In the genomic region with DNA sequence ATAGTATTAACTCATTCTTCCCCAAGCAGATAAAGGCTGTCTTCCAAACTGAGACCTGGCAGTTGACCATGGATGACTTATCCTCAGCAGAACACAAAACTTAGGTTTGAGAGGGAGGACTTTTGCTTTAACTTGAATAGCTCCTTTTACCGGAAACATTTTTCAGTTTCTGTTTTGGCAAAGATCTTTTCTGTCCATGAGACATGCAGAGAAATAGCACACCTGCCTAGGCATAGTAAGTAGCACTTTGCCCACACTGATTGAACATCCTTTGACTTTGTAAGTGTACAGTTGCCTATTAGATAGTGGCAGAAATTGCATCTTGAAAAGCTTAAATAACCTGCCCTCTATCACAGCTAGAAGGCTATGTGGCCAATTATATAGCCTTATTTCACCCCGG, we compare ENCODE assay signal across 8 cellular contexts.
"Had no signal": no experiment of that assay in that cellular context is flagged by ENCODE, and none has a peak within 500 bp of the region (broad histone marks: within the 10 kb centered on the region; RNA-seq: fewer than 3 reads in every experiment).

No MANE protein-coding gene starts in this region.

- DNase-seq: GM23248, GOT3, H9, HCEC 1CT, HFFc6 had no signal

- ATAC-seq: GM23338, HCT116 had no signal

- H3K36me3 ChIP-seq: HAP-1 had no signal

- H3K4me3 ChIP-seq: GM23248, GM23338, HAP-1 had no signal

- H3K9ac ChIP-seq: GM23248 had no signal

- H3K27ac ChIP-seq: GM23248 had no signal

- H2AFZ ChIP-seq: GM23248, GM23338 had no signal

- H3K4me2 ChIP-seq: GM23338 had no signal
